In genomic region chr6:149492798-149493165, GRCh38 we compare ENCODE assay signal across 23 cellular contexts. TPM values are rescaled to one million over a fixed set of nuclear protein-coding genes. Genes with fewer than 3 reads are reported as not detected.
DNase-seq lines count a peak whose midpoint lies in the region; ATAC-seq and TF ChIP-seq lines count a peak whose summit lies in the region.
"Had no signal": no experiment of that assay in that cellular context is flagged by ENCODE, and none has a peak within 500 bp of the region (broad histone marks: within the 10 kb centered on the region; RNA-seq: fewer than 3 reads in every experiment).

No MANE protein-coding gene starts in this region.

- peak overlapping the region; percentile 53 to 100 (median 98) for H3K27ac Mint-ChIP-seq in CD4-positive, alpha-beta memory T cell
- peak overlapping the region; percentile 97 for H3K27ac Mint-ChIP-seq in activated CD4-positive, alpha-beta memory T cell treated with anti-CD3 and anti-CD28 coated beads for 36 hours
- H3K27ac Mint-ChIP-seq in naive B cell, result peak overlapping the region in 4 of 6 donors; percentile 89 to 98 (median 93)
- H3K27ac Mint-ChIP-seq: H9, immature natural killer cell had no signal

- H3K4me1 ChIP-seq in CD4-positive, alpha-beta memory T cell (ENCODE audit: insufficient read depth, low read length), result peaks cover 47% of the 10 kb centered on the region
- H3K4me1 ChIP-seq in gastrocnemius medialis, result no peaks in the 10 kb centered on the region
- H3K4me1 ChIP-seq: BE2C, Caco-2, prostate gland, sigmoid colon had no signal

- H3K27ac ChIP-seq in CD4-positive, alpha-beta memory T cell (ENCODE audit: low read depth, low read length), result peak overlapping the region; percentile 94
- H3K27ac ChIP-seq in gastrocnemius medialis, result no peak overlapping the region
- H3K27ac ChIP-seq: prostate gland, RWPE1, sigmoid colon had no signal

- ATAC-seq in naive B cell (ENCODE audit: low read depth in 2 of 2), result no peak
- ATAC-seq in gastrocnemius medialis, result no peak
- ATAC-seq: left lobe of liver had no signal

- WGBS in lower leg skin, 2 donors, result 85 to 88% methylated on average over 3 of the region's 3 CpGs

- TF ChIP-seq CTCF in gastrocnemius medialis (IDR thresholded peaks at IDR 0.05 in 4 of 5, conservative IDR thresholded peaks at IDR 0.05 in 1 of 5), result no peak
- no peak for TF ChIP-seq CTCF in lower leg skin (IDR thresholded peaks at IDR 0.05)

- in situ Hi-C loops in gastrocnemius medialis (cut with MboI; ENCODE audit: low sequenced_read_pairs in 4 of 4), result no loop called here

- no peaks in the 10 kb centered on the region for H3K36me3 ChIP-seq in CD4-positive, alpha-beta memory T cell (ENCODE audit: insufficient read depth, low read length)
- H3K36me3 ChIP-seq in gastrocnemius medialis, result no peaks in the 10 kb centered on the region
- H3K36me3 ChIP-seq: BE2C, prostate gland, sigmoid colon had no signal

- no peak overlapping the region for H3K4me3 ChIP-seq in CD4-positive, alpha-beta memory T cell (ENCODE audit: low read length in 2 of 2)
- H3K4me3 ChIP-seq in gastrocnemius medialis, result no peak overlapping the region
- no peak overlapping the region for H3K4me3 ChIP-seq in lower leg skin (ENCODE audit: low read depth, poor library complexity, severe bottlenecking)
- H3K4me3 ChIP-seq: prostate gland, sigmoid colon had no signal

- peak overlapping the region in 3 of 8 donors; percentile 18 to 87 (median 37) for H3K4me3 Mint-ChIP-seq in CD4-positive, alpha-beta memory T cell
- H3K4me3 Mint-ChIP-seq in activated CD4-positive, alpha-beta memory T cell treated with anti-CD3 and anti-CD28 coated beads for 36 hours, result no peak overlapping the region
- H3K4me3 Mint-ChIP-seq in naive B cell, result peak overlapping the region in 1 of 8 donors; percentile 15
- H3K4me3 Mint-ChIP-seq: dendritic cell treated with granulocyte-macrophage colony-stimulating factor and Interleukin-4, amounts not matched to agents 40 ng/mL and 50 ng/mL, for 4 days; H9; immature natural killer cell had no signal

- intact Hi-C loops in CD4-positive, alpha-beta memory T cell (cut with micrococcal nuclease), result no loop called here
- intact Hi-C loops in activated CD4-positive, alpha-beta memory T cell treated with anti-CD3 and anti-CD28 coated beads for 36 hours (cut with micrococcal nuclease), result loop anchor here (10.0 kb wide), 1 partner anchor 658 kb away; no protein-coding TSS in a partner anchor
- intact Hi-C loops in gastrocnemius medialis (cut with DNase I; ENCODE audit: low total_unique reads), result no loop called here
- intact Hi-C loops in lower leg skin (cut with DNase I; ENCODE audit: low total_unique reads), result no loop called here

- no peaks in the 10 kb centered on the region for H3K27me3 Mint-ChIP-seq in CD4-positive, alpha-beta memory T cell
- H3K27me3 Mint-ChIP-seq in activated CD4-positive, alpha-beta memory T cell treated with anti-CD3 and anti-CD28 coated beads for 36 hours, result no peaks in the 10 kb centered on the region
- no peaks in the 10 kb centered on the region for H3K27me3 Mint-ChIP-seq in naive B cell
- H3K27me3 Mint-ChIP-seq: dendritic cell treated with granulocyte-macrophage colony-stimulating factor and Interleukin-4, amounts not matched to agents 40 ng/mL and 50 ng/mL, for 4 days had no signal

- H3K27me3 ChIP-seq in CD4-positive, alpha-beta memory T cell (ENCODE audit: insufficient read depth, low read length), result no peaks in the 10 kb centered on the region
- H3K27me3 ChIP-seq in gastrocnemius medialis, result no peaks in the 10 kb centered on the region
- H3K27me3 ChIP-seq: BE2C, sigmoid colon had no signal

- TF ChIP-seq POLR2A in gastrocnemius medialis (IDR thresholded peaks at IDR 0.05), result no peak
- TF ChIP-seq POLR2A in lower leg skin (IDR thresholded peaks at IDR 0.05), result no peak

- peaks cover 0 to 1% (median 0%) of the 10 kb centered on the region in 8 donors for H3K9me3 Mint-ChIP-seq in CD4-positive, alpha-beta memory T cell
- H3K9me3 Mint-ChIP-seq in activated CD4-positive, alpha-beta memory T cell treated with anti-CD3 and anti-CD28 coated beads for 36 hours, result no peaks in the 10 kb centered on the region
- H3K9me3 Mint-ChIP-seq in naive B cell, result no peaks in the 10 kb centered on the region
- H3K9me3 Mint-ChIP-seq: dendritic cell treated with granulocyte-macrophage colony-stimulating factor and Interleukin-4, amounts not matched to agents 40 ng/mL and 50 ng/mL, for 4 days; H9; immature natural killer cell had no signal

- H3K9me3 ChIP-seq in CD4-positive, alpha-beta memory T cell (ENCODE audit: control insufficient read depth in 1 of 2, low read length in 2 of 2), result no peaks in the 10 kb centered on the region
- H3K9me3 ChIP-seq in gastrocnemius medialis, result no peaks in the 10 kb centered on the region
- H3K9me3 ChIP-seq: BE2C, Caco-2, prostate gland, sigmoid colon had no signal

- CTCF ChIA-PET in CD4-positive, alpha-beta memory T cell (lab: Charles Lee; ENCODE audit: partially characterized antibody), result interaction anchor here (0.8 kb wide), 1 partner anchor 19 kb away, joined by 3 read pairs; no protein-coding TSS in a partner anchor
- CTCF ChIA-PET in activated CD4-positive, alpha-beta memory T cell treated with anti-CD3 and anti-CD28 coated beads for 36 hours (lab: Charles Lee), result interaction anchor here (1.0 to 7.3 kb wide), 4 partner anchors 16 to 24 kb away, joined by 3 to 49 read pairs (median 8); no protein-coding TSS in a partner anchor

- peaks cover 0 to 2% of the 10 kb centered on the region in 2 donors for H3K36me3 Mint-ChIP-seq in CD4-positive, alpha-beta memory T cell
- H3K36me3 Mint-ChIP-seq in activated CD4-positive, alpha-beta memory T cell treated with anti-CD3 and anti-CD28 coated beads for 36 hours, result peaks cover 6% of the 10 kb centered on the region
- H3K36me3 Mint-ChIP-seq in naive B cell, result no peaks in the 10 kb centered on the region

- H3K4me1 Mint-ChIP-seq in CD4-positive, alpha-beta memory T cell, result peaks cover 30 to 64% (median 55%) of the 10 kb centered on the region in 4 donors
- peaks cover 81% of the 10 kb centered on the region for H3K4me1 Mint-ChIP-seq in activated CD4-positive, alpha-beta memory T cell treated with anti-CD3 and anti-CD28 coated beads for 36 hours (ENCODE audit: low read depth)
- H3K4me1 Mint-ChIP-seq in naive B cell, result peaks cover 49 to 84% (median 57%) of the 10 kb centered on the region in 3 donors
- H3K4me1 Mint-ChIP-seq: immature natural killer cell had no signal

- POLR2A ChIA-PET in CD4-positive, alpha-beta memory T cell (lab: Charles Lee; ENCODE audit: partially characterized antibody), result interaction anchor here (1.0 to 5.5 kb wide), 3 partner anchors 14 to 24 kb away, joined by 4 to 100 read pairs (median 41); no protein-coding TSS in a partner anchor
- POLR2A ChIA-PET in activated CD4-positive, alpha-beta memory T cell treated with anti-CD3 and anti-CD28 coated beads for 36 hours (lab: Charles Lee), result interaction anchor here (4.8 kb wide), 1 partner anchor 15 kb away, joined by 40 read pairs; no protein-coding TSS in a partner anchor

- DNase-seq in activated CD8-positive, alpha-beta memory T cell treated with anti-CD3 and anti-CD28 coated beads, Interleukin-2, amount 50 U/mL, for 48 hours, result peak; percentile 50
- no peak for DNase-seq in activated CD8-positive, alpha-beta memory T cell treated with anti-CD3 and anti-CD28 coated beads for 24 hours
- DNase-seq in CD4-positive, alpha-beta memory T cell, result no peak
- DNase-seq in activated CD4-positive, alpha-beta memory T cell treated with anti-CD3 and anti-CD28 coated beads for 36 hours, result no peak
- DNase-seq in naive B cell (no peak), gastrocnemius medialis (no peak), lower leg skin (ENCODE audit: low spot score in 2 of 2) (no peak), 8988T (no peak)
- DNase-seq: activated CD4-positive, CD25-positive, alpha-beta regulatory T cell treated with anti-CD3 and anti-CD28 coated beads, Interleukin-2, amount 50 U/mL, for 72 hours; BE2C; Caco-2; H9; hypothalamus; immature natural killer cell; NCI-H1694; nucleus accumbens; sigmoid colon; stimulated activated CD4-positive, alpha-beta T cell treated with anti-CD3 and anti-CD28 coated beads, Interleukin-4, amount 100 ng/mL, for 4 hours; stimulated activated naive CD4-positive, alpha-beta T cell treated with Interleukin-2 at 50 U/mL for 16 hours had no signal

RNA-seq across cellular contexts. Expression of gene ZC3H12D, which starts 8.0 kb away (rescaled TPM):
- total RNA-seq in CD4-positive, alpha-beta memory T cell, result 100 to 1,000 TPM in 1 of 2 experiments, 10 to 100 TPM in 1; 91.5 to 106 TPM
- polyA plus RNA-seq in CD4-positive, alpha-beta memory T cell, result 1 to 10 TPM; 3.1 to 9.8 TPM
- total RNA-seq in activated CD4-positive, alpha-beta memory T cell treated with anti-CD3 and anti-CD28 coated beads for 36 hours, result 100 to 1,000 TPM; 124 to 129 TPM
- 1 to 10 TPM; 4.7 to 9.2 (median 7.3) TPM for polyA plus RNA-seq in naive B cell (ENCODE audit: low read depth in 6 of 6)
- total RNA-seq in gastrocnemius medialis, result under 1 TPM in 3 of 4 donors, not detected in 1; 0.03 to 0.36 (median 0.24) TPM
- 1 to 10 TPM in 2 of 4 donors, under 1 TPM in 2; 0.42 to 2.2 (median 0.92) TPM for total RNA-seq in lower leg skin
- polyA plus RNA-seq: immature natural killer cell had no signal

RNA-seq across cellular contexts. Expression of gene PPIL4, which starts 53.1 kb away (rescaled TPM):
- total RNA-seq in CD4-positive, alpha-beta memory T cell, result 10 to 100 TPM; 33.1 to 35.7 TPM
- 10 to 100 TPM in 1 of 2 donors, 1 to 10 TPM in 1; 10.0 to 14.5 TPM for polyA plus RNA-seq in CD4-positive, alpha-beta memory T cell
- total RNA-seq in activated CD4-positive, alpha-beta memory T cell treated with anti-CD3 and anti-CD28 coated beads for 36 hours, result 10 to 100 TPM; 21.5 to 23.6 TPM
- polyA plus RNA-seq in naive B cell (ENCODE audit: low read depth in 6 of 6), result 10 to 100 TPM; 10.4 to 16.2 (median 14.5) TPM
- total RNA-seq in gastrocnemius medialis, result 10 to 100 TPM; 14.9 to 26.2 (median 18.5) TPM
- 10 to 100 TPM; 17.8 to 28.1 (median 24.0) TPM for total RNA-seq in lower leg skin

Comparison
In these comparisons a context has a peak if more than half of its experiments do, and no peak if none do; other contexts are left out.
1. RNA of gene ZC3H12D, which starts 8.0 kb away (total RNA-seq): 124 to 129 TPM in activated CD4-positive, alpha-beta memory T cell treated with anti-CD3 and anti-CD28 coated beads for 36 hours and 91.5 to 106 TPM in CD4-positive, alpha-beta memory T cell; 0.42 to 2.2 TPM in lower leg skin and 0.03 to 0.36 TPM in gastrocnemius medialis; every median in the first group is over 10 times any median in the second.
2. Peak in every context shown above with its lines, with median percentiles within 50 percentile points of each other: H3K27ac Mint-ChIP-seq.